In genomic region chr13:28077820-28078219, GRCh38 we compare ENCODE assay signal across 3 cellular contexts. TPM values are rescaled to one million over a fixed set of nuclear protein-coding genes. Genes with fewer than 3 reads are reported as not detected.
"Had no signal": no experiment of that assay in that cellular context is flagged by ENCODE, and none has a peak within 500 bp of the region (broad histone marks: within the 10 kb centered on the region; RNA-seq: fewer than 3 reads in every experiment).

No MANE protein-coding gene starts in this region.

RNA-seq across cellular contexts. Expression of gene FLT3, which starts 22.6 kb away (rescaled TPM):
- total RNA-seq: HFFc6, HT1080, IMR-90 had no signal
- polyA plus RNA-seq: IMR-90 had no signal
